Comparison of ENCODE assay signal across 8 cellular contexts in the genomic region with DNA sequence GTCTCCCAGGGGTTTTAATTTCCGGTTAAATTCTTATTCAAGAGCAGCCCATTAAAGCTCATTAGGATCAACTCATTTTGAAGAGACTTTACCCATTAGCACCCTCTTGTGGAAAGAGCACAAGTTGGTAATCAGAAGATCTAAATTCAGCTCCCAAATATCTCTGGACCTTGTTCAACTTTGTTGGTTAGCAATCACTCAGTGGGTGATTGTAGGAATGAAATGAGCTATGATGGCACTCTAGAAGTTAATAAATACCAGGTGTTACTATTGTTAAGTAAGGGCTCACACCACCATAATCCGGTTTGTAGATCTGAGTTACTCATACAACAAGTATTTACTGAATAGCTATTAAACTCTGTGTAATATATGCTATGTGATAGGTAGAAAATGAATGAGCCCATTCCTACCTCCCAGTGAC. TPM values are rescaled to one million over a fixed set of nuclear protein-coding genes. Genes with fewer than 3 reads are reported as not detected.
DNase-seq lines count a peak whose midpoint lies in the region; ATAC-seq and TF ChIP-seq lines count a peak whose summit lies in the region.

No MANE protein-coding gene starts in this region.

- DNase-seq in NCI-H460 (ENCODE audit: extremely low read depth, low read depth): peak; percentile 33
- DNase-seq in breast epithelium (ENCODE audit: low spot score in 2 of 2): no peak
- peak; percentile 87 for DNase-seq in kidney epithelial cell (ENCODE audit: low read depth)
- DNase-seq in transverse colon: no peak
- no peak for DNase-seq in SHP77 treated with DMSO at 0.1 percent for 48 hours (lab: John Stamatoyannopoulos, UW)

- H3K36me3 ChIP-seq in breast epithelium (no peaks in the 10 kb centered on the region), kidney epithelial cell (ENCODE audit: control insufficient read depth, insufficient read depth, low read length) (no peaks in the 10 kb centered on the region), transverse colon (peaks cover 0 to 36% (median 13%) of the 10 kb centered on the region in 4 donors)

- H3K9me3 ChIP-seq in breast epithelium (no peaks in the 10 kb centered on the region), transverse colon (no peaks in the 10 kb centered on the region)

- ATAC-seq in GM18861 (IDR thresholded peaks at IDR 0.05; ENCODE audit: unreplicated experiment) (peak; percentile 56), GM18519 (IDR thresholded peaks at IDR 0.05; ENCODE audit: low FRiP score, unreplicated experiment) (no peak)

- 26 to 34% methylated on average over 2 of the region's 2 CpGs for WGBS in transverse colon (ENCODE audit: low coverage in 1 of 2), 2 donors

- in situ Hi-C loops in transverse colon (cut with MboI; ENCODE audit: low pct_ligation_motif_present in 1 of 4, low pct_unique_long_range_greater_than_20kb in 1 of 4, low sequenced_read_pairs in 3 of 4): loop anchor here in 1 of 4 donors (10.0 kb wide), 1 partner anchor 342 kb away; no protein-coding TSS in a partner anchor

- no peak for TF ChIP-seq EP300 in transverse colon (IDR thresholded peaks at IDR 0.05; ENCODE audit: low read depth)

- no peak overlapping the region for H3K27ac ChIP-seq in C4-2B
- no peak overlapping the region for H3K27ac ChIP-seq in breast epithelium
- no peak overlapping the region for H3K27ac ChIP-seq in transverse colon

- TF ChIP-seq POLR2A in breast epithelium (IDR thresholded peaks at IDR 0.05): no peak
- TF ChIP-seq POLR2A in transverse colon (IDR thresholded peaks at IDR 0.05): no peak

- H3K27me3 ChIP-seq in breast epithelium (no peaks in the 10 kb centered on the region), kidney epithelial cell (ENCODE audit: control insufficient read depth, insufficient read depth, low read length) (no peaks in the 10 kb centered on the region), transverse colon (no peaks in the 10 kb centered on the region)

- intact Hi-C loops in breast epithelium (cut with DNase I; ENCODE audit: low total_unique reads): no loop called here
- intact Hi-C loops in transverse colon (cut with DNase I; ENCODE audit: low total_unique reads): no loop called here

- H3K4me1 ChIP-seq in breast epithelium: no peaks in the 10 kb centered on the region
- peaks cover 0 to 4% (median 2%) of the 10 kb centered on the region in 4 donors for H3K4me1 ChIP-seq in transverse colon

- TF ChIP-seq CTCF in C4-2B (conservative IDR thresholded peaks at IDR 0.05) (peak; percentile 85), breast epithelium (IDR thresholded peaks at IDR 0.05) (peak; percentile 24 to 55 (median 44)), kidney epithelial cell (IDR thresholded peaks at IDR 0.05; ENCODE audit: insufficient read depth, low read length, poor library complexity, severe bottlenecking) (peak; percentile 61), transverse colon (IDR thresholded peaks at IDR 0.05) (peak; percentile 26 to 57 (median 49))

- no peak overlapping the region for H3K4me3 ChIP-seq in breast epithelium
- H3K4me3 ChIP-seq in kidney epithelial cell (ENCODE audit: low read depth, low read length): no peak overlapping the region
- no peak overlapping the region for H3K4me3 ChIP-seq in transverse colon

RNA-seq across cellular contexts. Expression of a gene that starts 42.9 kb away (rescaled TPM):
- 28.9 and 33.7 TPM in 2 replicates for total RNA-seq in NCI-H460 (2014; rRNA removed; shearing (Covaris generic))
- 5.6 and 14.1 TPM in 2 replicates for polyA plus RNA-seq in NCI-H460 (2014; cell fraction: nucleus; rRNA removed)
- total RNA-seq in breast epithelium (10 to 100 TPM; 39.7 to 64.1 (median 41.1) TPM), kidney epithelial cell (19.4 and 32.7 TPM in 2 replicates), transverse colon (10 to 100 TPM; 14.2 to 45.6 (median 34.1) TPM)

RNA-seq across cellular contexts. Expression of a gene that starts 49.5 kb away (rescaled TPM):
- total RNA-seq in NCI-H460 (2014; rRNA removed; shearing (Covaris generic)): 2.0 and 2.4 TPM in 2 replicates
- polyA plus RNA-seq in NCI-H460 (2014; cell fraction: nucleus; rRNA removed): 1.2 and 1.9 TPM in 2 replicates
- total RNA-seq in breast epithelium: 100 to 1,000 TPM in 1 of 3 donors, 10 to 100 TPM in 2; 81.8 to 171 (median 83.2) TPM
- total RNA-seq in kidney epithelial cell: 4.8 and 6.0 TPM in 2 replicates
- 100 to 1,000 TPM in 1 of 4 donors, 10 to 100 TPM in 3; 14.6 to 120 (median 38.7) TPM for total RNA-seq in transverse colon

Comparison
In these comparisons a context has a peak if more than half of its experiments do, and no peak if none do; other contexts are left out.
1. DNase-seq: peak in NCI-H460 (single experiment) and kidney epithelial cell (single experiment); none in breast epithelium (0 of 2), transverse colon (single experiment) and SHP77 treated with DMSO at 0.1 percent for 48 hours (single experiment).
2. Peak in every context shown above with its lines, with median percentiles within 50 percentile points of each other: CTCF ChIP-seq.